ENCODE assay signal across 8 cellular contexts in the genomic region with DNA sequence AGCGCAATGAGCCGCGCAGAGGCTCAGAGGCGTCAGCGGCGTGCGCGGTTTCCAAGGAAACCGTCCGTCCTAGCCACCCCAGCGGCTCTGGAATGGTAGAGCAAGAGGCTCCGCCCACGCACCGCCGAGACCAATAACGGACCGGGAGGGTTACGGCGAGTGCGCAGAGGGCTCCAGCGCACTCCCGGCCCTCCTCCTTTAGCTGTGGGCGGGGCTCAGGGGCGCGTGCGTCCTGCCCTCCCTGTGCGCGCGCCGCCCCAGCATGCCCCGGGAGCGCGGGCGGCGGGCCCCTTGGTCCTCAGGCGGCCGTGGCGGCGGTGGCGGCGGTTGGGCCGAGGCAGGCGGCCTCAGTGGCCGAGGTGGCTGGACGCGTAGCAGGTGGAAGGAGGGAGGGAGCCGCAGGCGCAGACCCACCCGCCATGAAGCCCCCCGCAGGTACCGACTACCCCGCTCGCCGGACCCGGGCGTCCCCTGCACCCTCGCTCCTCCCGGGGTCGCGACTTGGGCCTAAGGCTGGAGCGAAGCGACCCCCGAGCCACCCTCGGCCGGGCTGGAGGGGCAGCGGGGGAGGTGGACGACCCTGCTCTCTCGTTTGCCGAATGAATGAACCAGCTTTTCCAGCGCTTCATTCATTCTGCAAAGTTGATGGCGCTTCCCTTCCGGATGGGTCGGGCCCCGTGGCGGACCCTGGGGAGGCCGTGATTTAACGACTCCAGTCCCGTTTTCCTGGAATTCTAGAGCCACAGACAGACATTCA. TPM values are rescaled to one million over a fixed set of nuclear protein-coding genes. Genes with fewer than 3 reads are reported as not detected.
DNase-seq lines count a peak whose midpoint lies in the region; ATAC-seq and TF ChIP-seq lines count a peak whose summit lies in the region.

THOP1 (plus strand) TSS at position 260 of the 757 bp plus-strand sequence; CDS start at position 420, 160 bp downstream.

- H3K9me3 ChIP-seq in aorta (ENCODE audit: control insufficient read depth, low read length), result no peaks in the 10 kb centered on the region

- H3K4me1 ChIP-seq in rectal smooth muscle tissue (ENCODE audit: control insufficient read depth, insufficient read depth, low read length) (peaks cover 14% of the 10 kb centered on the region), aorta (ENCODE audit: control insufficient read depth in 1 of 2, insufficient read depth in 2 of 2, low read length in 2 of 2) (peaks cover 0 to 1% of the 10 kb centered on the region in 2 donors)

- H3K4me3 ChIP-seq in astrocyte of the cerebellum (ENCODE audit: low read depth, low read length), result peak within 1 kb of the TSS; percentile 88
- H3K4me3 ChIP-seq in rectal smooth muscle tissue (ENCODE audit: low read length), result peak within 1 kb of the TSS; percentile 80
- peak within 1 kb of the TSS; percentile 3 to 60 for H3K4me3 ChIP-seq in aorta (ENCODE audit: low read length in 2 of 2)

- ATAC-seq in GM18502 (IDR thresholded peaks at IDR 0.05; ENCODE audit: poor library complexity, unreplicated experiment), result peak; percentile 67
- ATAC-seq in HG02973 (IDR thresholded peaks at IDR 0.05; ENCODE audit: unreplicated experiment), result peak; percentile 58
- peak; percentile 97 for ATAC-seq in aorta (ENCODE audit: low FRiP score)

- peaks cover under 1% of the 10 kb centered on the region for H3K36me3 ChIP-seq in rectal smooth muscle tissue (ENCODE audit: control insufficient read depth, insufficient read depth, low read length)
- no peaks in the 10 kb centered on the region for H3K36me3 ChIP-seq in aorta (ENCODE audit: control insufficient read depth in 1 of 2, insufficient read depth in 2 of 2, low read length in 1 of 2)

- intact Hi-C loops in aorta (cut with DNase I), result no loop called here

- peak within 1 kb of the TSS; percentile 68 for H3K27ac ChIP-seq in rectal smooth muscle tissue (ENCODE audit: low read depth, low read length)
- H3K27ac ChIP-seq in aorta (ENCODE audit: low read depth in 1 of 2, low read length in 2 of 2), result no peak within 1 kb of the TSS

- DNase-seq in NCI-H2029 treated with DMSO at 0.1 percent for 48 hours (lab: John Stamatoyannopoulos, UW) (peak; percentile 93), T-helper 9 cell (peak; percentile 97), astrocyte of the cerebellum (ENCODE audit: low read depth) (peak; percentile 95), hepatic stellate cell (ENCODE audit: low spot score) (peak; percentile 99), aorta (peak; percentile 100)

- H3K9ac ChIP-seq in rectal smooth muscle tissue (ENCODE audit: low read length), result peak within 1 kb of the TSS; percentile 43

- in situ Hi-C loops in astrocyte of the cerebellum (cut with HindIII; ENCODE audit: low sequenced_read_pairs), result no loop called here

- no peaks in the 10 kb centered on the region for H3K27me3 ChIP-seq in rectal smooth muscle tissue (ENCODE audit: control insufficient read depth, insufficient read depth, low read length)
- H3K27me3 ChIP-seq in aorta (ENCODE audit: control insufficient read depth in 1 of 2, insufficient read depth in 2 of 2, low read length in 1 of 2), result no peaks in the 10 kb centered on the region

- no peak for TF ChIP-seq CTCF in astrocyte of the cerebellum (IDR thresholded peaks at IDR 0.05; ENCODE audit: low read depth, low read length, missing control alignments)

- 0 to 1% methylated on average over 59 to 78 of the region's 78 CpGs for WGBS in aorta, 2 donors

RNA-seq across cellular contexts. Expression of gene THOP1, which starts in this region (rescaled TPM):
- 10 to 100 TPM; 26.4 to 33.2 TPM for total RNA-seq in aorta
- polyA plus RNA-seq in aorta, result 10 to 100 TPM in 1 of 2 donors, 1 to 10 TPM in 1; 9.3 to 55.4 TPM

Comparison
In these comparisons a context has a peak if more than half of its experiments do, and no peak if none do; other contexts are left out.
1. H3K4me3 ChIP-seq: peak in every context shown above with its lines; median percentile 88 in astrocyte of the cerebellum; 80 in rectal smooth muscle tissue; 32 in aorta.